Comparison of ENCODE assay signal across 1 cellular context in genomic region chr12:131710464-131711457, GRCh38.
TF ChIP-seq lines count a peak whose summit lies in the region.

Gene SFSWAP, plus strand, starts transcription at chr12:131711090. Its CDS starts 140 bp downstream, at chr12:131711230.

TF ChIP-seq in K562, 482 proteins besides CTCF, POLR2A, EP300 and RAD21 (continued from another document and continues in another):
- TF ChIP-seq AFF4 (CRISPR knock-in tag; IDR thresholded peaks at IDR 0.05) = peak; percentile 95
- TF ChIP-seq NUFIP1 (IDR thresholded peaks at IDR 0.05; ENCODE audit: partially characterized antibody) = peak; percentile 43
- no peak for TF ChIP-seq ELK3 (CRISPR knock-in tag; IDR thresholded peaks at IDR 0.05)
- TF ChIP-seq ILF3 (IDR thresholded peaks at IDR 0.05; ENCODE audit: borderline replicate concordance) = no peak
- peak; percentile 91 for TF ChIP-seq ZZZ3 (IDR thresholded peaks at IDR 0.05)
- no peak for TF ChIP-seq TSC22D4 (tag; IDR thresholded peaks at IDR 0.05)
- TF ChIP-seq NCOA4 (IDR thresholded peaks at IDR 0.05; ENCODE audit: partially characterized antibody) = no peak
- TF ChIP-seq TRIM28 (IDR thresholded peaks at IDR 0.05) = peak; percentile 68; the same call in 1 of the 2 replicates
- no peak for TF ChIP-seq SNAPC5 (CRISPR knock-in tag; IDR thresholded peaks at IDR 0.05)
- no peak for TF ChIP-seq ZHX1 (conservative IDR thresholded peaks at IDR 0.05; ENCODE audit: low read length)
- no peak; a peak in 1 of 4 replicates for TF ChIP-seq RCOR1 (IDR thresholded peaks at IDR 0.05; ENCODE audit: borderline replicate concordance in 1 of 2, low read depth in 2 of 2, low read length in 2 of 2)
- TF ChIP-seq CBFB (CRISPR knock-in tag; IDR thresholded peaks at IDR 0.05) = no peak; the same call in 1 of the 2 replicates
- TF ChIP-seq ZBTB17 (CRISPR knock-in tag; IDR thresholded peaks at IDR 0.05) = no peak
- no peak for TF ChIP-seq FOXO4 (CRISPR knock-in tag; IDR thresholded peaks at IDR 0.05)
- TF ChIP-seq STAT5A (IDR thresholded peaks at IDR 0.05; ENCODE audit: borderline replicate concordance, low read length) = peak; percentile 3; the same call in 1 of the 2 replicates
- peak; percentile 94 for TF ChIP-seq LCOR (CRISPR knock-in tag; IDR thresholded peaks at IDR 0.05)
- TF ChIP-seq YY1 (IDR thresholded peaks at IDR 0.05; ENCODE audit: borderline replicate concordance in 1 of 3, control insufficient read depth in 1 of 3, extremely low read depth in 1 of 3, insufficient read depth in 3 of 3, insufficient read length in 1 of 3, insufficient replicate concordance in 2 of 3, low read depth in 1 of 3, low read length in 2 of 3) = peak; percentile 94 to 100 (median 97)
- TF ChIP-seq SMAD4 (CRISPR knock-in tag; conservative IDR thresholded peaks at IDR 0.05) = peak; percentile 96
- TF ChIP-seq PHF20 (IDR thresholded peaks at IDR 0.05; ENCODE audit: partially characterized antibody) = peak; percentile 98
- peak; percentile 83 for TF ChIP-seq PML (IDR thresholded peaks at IDR 0.05; ENCODE audit: low read length)
- no peak for TF ChIP-seq CHAMP1 (IDR thresholded peaks at IDR 0.05)
- peak; percentile 86 for TF ChIP-seq ZNF592 (IDR thresholded peaks at IDR 0.05)
- no peak for TF ChIP-seq PATZ1 (CRISPR knock-in tag; IDR thresholded peaks at IDR 0.05; ENCODE audit: borderline replicate concordance)
- TF ChIP-seq SAP30 (IDR thresholded peaks at IDR 0.05; ENCODE audit: borderline replicate concordance, insufficient read depth, low read depth, low read length, poor library complexity, severe bottlenecking) = peak; percentile 65
- no peak for TF ChIP-seq BMI1 (IDR thresholded peaks at IDR 0.05; ENCODE audit: low read length)
- peak; percentile 83; the same call in 1 of the 2 replicates for TF ChIP-seq ATF6 (CRISPR knock-in tag; IDR thresholded peaks at IDR 0.05)
- TF ChIP-seq KDM1A (IDR thresholded peaks at IDR 0.05) = no peak
- peak; percentile 97 for TF ChIP-seq TAF7 (tag; IDR thresholded peaks at IDR 0.05)
- peak; percentile 77; the same call in 1 of the 2 replicates for TF ChIP-seq ZNF197 (CRISPR knock-in tag; IDR thresholded peaks at IDR 0.05; ENCODE audit: low read depth)
- peak; percentile 83 for TF ChIP-seq ZNF766 (CRISPR knock-in tag; conservative IDR thresholded peaks at IDR 0.05)
- TF ChIP-seq RHOXF2B (CRISPR knock-in tag; conservative IDR thresholded peaks at IDR 0.05) = no peak
- TF ChIP-seq GATA2 (CRISPR knock-in tag; IDR thresholded peaks at IDR 0.05) = no peak
- no peak for TF ChIP-seq CBX2 (IDR thresholded peaks at IDR 0.05; ENCODE audit: insufficient read depth, low read length, poor library complexity, severe bottlenecking)
- no peak for TF ChIP-seq ARNT (IDR thresholded peaks at IDR 0.05)
